In genomic region chr9:110141118-110141797, GRCh38 we compare ENCODE assay signal across 10 cellular contexts.
DNase-seq lines count a peak whose midpoint lies in the region; ATAC-seq and TF ChIP-seq lines count a peak whose summit lies in the region.
"Had no signal": no experiment of that assay in that cellular context is flagged by ENCODE, and none has a peak within 500 bp of the region (broad histone marks: within the 10 kb centered on the region; RNA-seq: fewer than 3 reads in every experiment).

No MANE protein-coding gene starts in this region.

- H2AFZ ChIP-seq in GM23248, result no peak overlapping the region

- H3K9me3 ChIP-seq in GM23248 (ENCODE audit: low read depth), result no peaks in the 10 kb centered on the region
- H3K9me3 ChIP-seq in left ventricle myocardium inferior (replicated peaks), result no peaks in the 10 kb centered on the region
- H3K9me3 ChIP-seq in spleen, result no peaks in the 10 kb centered on the region
- no peaks in the 10 kb centered on the region for H3K9me3 ChIP-seq in A673 (ENCODE audit: low read depth, low read length, poor library complexity, severe bottlenecking)

- H3K4me1 ChIP-seq in GM23248 (ENCODE audit: insufficient read depth) (peaks cover 55% of the 10 kb centered on the region), left ventricle myocardium inferior (peaks cover 100% of the 10 kb centered on the region), spleen (peaks cover 24 to 83% (median 64%) of the 10 kb centered on the region in 6 donors), A673 (ENCODE audit: insufficient read depth, low read length, poor library complexity, severe bottlenecking) (no peaks in the 10 kb centered on the region)

- H3K27me3 ChIP-seq in GM23248 (replicated peaks; ENCODE audit: insufficient read depth) (no peaks in the 10 kb centered on the region), left ventricle myocardium inferior (ENCODE audit: low read depth) (no peaks in the 10 kb centered on the region), spleen (replicated peaks in 1 of 7) (no peaks in the 10 kb centered on the region), A673 (replicated peaks; ENCODE audit: insufficient read depth, low read depth, low read length, poor library complexity) (no peaks in the 10 kb centered on the region)

- H4K20me1 ChIP-seq in GM23248 (ENCODE audit: insufficient read depth), result no peaks in the 10 kb centered on the region

- in situ Hi-C loops in GM23248 (cut with MboI), result no loop called here

- no peak for TF ChIP-seq POLR2A in spleen (IDR thresholded peaks at IDR 0.05)

- peaks cover 93% of the 10 kb centered on the region for H3K79me2 ChIP-seq in GM23248 (ENCODE audit: insufficient read depth)

- H3K9ac ChIP-seq in GM23248, result 0 out of 2 replicates have a peak overlapping the region, but pooled peaks have one; percentile 4

- POLR2A ChIA-PET in A673 (lab: Charles Lee; ENCODE audit: low non-redundant PET), result no interaction called here

- no peak for ATAC-seq in GM18502 (IDR thresholded peaks at IDR 0.05; ENCODE audit: poor library complexity, unreplicated experiment)
- ATAC-seq: Panc1; stimulated activated effector memory CD8-positive, alpha-beta T cell treated with anti-CD3 and anti-CD28 coated beads, Interleukin-12 subunit alpha, Interleukin-12 subunit beta, amount 100 ng/mL, for 72 hours had no signal

- H3K4me3 ChIP-seq in GM23248, result no peak overlapping the region
- no peak overlapping the region for H3K4me3 ChIP-seq in left ventricle myocardium inferior
- H3K4me3 ChIP-seq in spleen, result no peak overlapping the region
- H3K4me3 ChIP-seq in A673 (ENCODE audit: low read depth, low read length, poor library complexity, severe bottlenecking), result no peak overlapping the region

- CTCF ChIA-PET in A673 (lab: Charles Lee), result no interaction called here

- TF ChIP-seq CTCF in left ventricle myocardium inferior (IDR thresholded peaks at IDR 0.05; ENCODE audit: borderline replicate concordance) (no peak), spleen (IDR thresholded peaks at IDR 0.05 in 8 of 11, conservative IDR thresholded peaks at IDR 0.05 in 3 of 11) (no peak), A673 (conservative IDR thresholded peaks at IDR 0.05; ENCODE audit: low read depth, low read length) (no peak)

- intact Hi-C loops in left ventricle myocardium inferior (cut with micrococcal nuclease) (loop anchor here (10.0 kb wide), 1 partner anchor 66 kb away; no protein-coding TSS in a partner anchor), spleen (cut with DNase I; ENCODE audit: low total_unique reads) (no loop called here), A673 (cut with micrococcal nuclease; ENCODE audit: unreplicated experiment) (no loop called here)

- peak overlapping the region; percentile 62 for H3K4me2 ChIP-seq in GM23248 (ENCODE audit: unreplicated experiment)

- H3K9me2 ChIP-seq in GM23248 (ENCODE audit: insufficient read depth), result no peaks in the 10 kb centered on the region

- DNase-seq in GM23248 (peak; percentile 97), amniotic epithelial cell (ENCODE audit: low read depth) (peak; percentile 96), left ventricle myocardium inferior (no peak), spleen (no peak), NCI-H2196 (lab: John Stamatoyannopoulos, UW; ENCODE audit: unreplicated experiment) (no peak), A673 (ENCODE audit: low spot score) (no peak)
- no peak for DNase-seq in stimulated activated naive CD4-positive, alpha-beta T cell treated with Interleukin-2 at 50 U/mL for 16 hours (lab: John Stamatoyannopoulos, UW)

- no TSS peak for BruUV-seq in A673 (replicated peaks; lab: Mats Ljungman, UMichigan)

- 21 to 22% methylated on average over 9 of the region's 9 CpGs for WGBS in GM23248 (ENCODE audit: low coverage in 1 of 2, low lambda C conversion rate in 2 of 2, missing lambda C conversion rate in 2 of 2), 2 experiments
- 55 to 70% (median 66%) methylated on average over 9 of the region's 9 CpGs for WGBS in spleen, 5 donors

- peak overlapping the region; percentile 74 for H3K27ac ChIP-seq in GM23248
- peak overlapping the region; percentile 60 for H3K27ac ChIP-seq in left ventricle myocardium inferior (replicated peaks)
- peak overlapping the region in 6 of 8 donors; percentile 62 to 86 (median 77) for H3K27ac ChIP-seq in spleen
- H3K27ac ChIP-seq in A673 (ENCODE audit: low read depth, low read length, poor library complexity, severe bottlenecking), result no peak overlapping the region

- peaks cover 62% of the 10 kb centered on the region for H3F3A ChIP-seq in GM23248 (ENCODE audit: insufficient read depth)

- H3K36me3 ChIP-seq in GM23248 (ENCODE audit: low read depth), result peaks cover 43% of the 10 kb centered on the region
- peaks cover 45% of the 10 kb centered on the region for H3K36me3 ChIP-seq in left ventricle myocardium inferior
- peaks cover 0 to 45% (median 19%) of the 10 kb centered on the region in 6 donors for H3K36me3 ChIP-seq in spleen
- H3K36me3 ChIP-seq in A673 (ENCODE audit: insufficient read depth, low read length, poor library complexity, severe bottlenecking), result no peaks in the 10 kb centered on the region

Comparison
In these comparisons a context has a peak if more than half of its experiments do, and no peak if none do; other contexts are left out.
1. DNase-seq: peak in GM23248 (single experiment) and amniotic epithelial cell (single experiment); none in left ventricle myocardium inferior (single experiment), spleen (single experiment), stimulated activated naive CD4-positive, alpha-beta T cell treated with Interleukin-2 at 50 U/mL for 16 hours (single experiment), NCI-H2196 (single experiment) and A673 (single experiment).